ENCODE assay signal across 9 cellular contexts in genomic region chr15:39976291-39977274, GRCh38. TPM values are rescaled to one million over a fixed set of nuclear protein-coding genes. Genes with fewer than 3 reads are reported as not detected.
DNase-seq lines count a peak whose midpoint lies in the region; ATAC-seq and TF ChIP-seq lines count a peak whose summit lies in the region.
"Had no signal": no experiment of that assay in that cellular context is flagged by ENCODE, and none has a peak within 500 bp of the region (broad histone marks: within the 10 kb centered on the region; RNA-seq: fewer than 3 reads in every experiment).

No MANE protein-coding gene starts in this region.

- peaks cover 9% of the 10 kb centered on the region for H3K4me1 Mint-ChIP-seq in WTC11
- no peaks in the 10 kb centered on the region for H3K4me1 Mint-ChIP-seq in activated CD8-positive, alpha-beta T cell treated with anti-CD3 and anti-CD28 coated beads, Interleukin-2, amount 10 ng/mL, durations not matched to agents 7 days and 5 days (ENCODE audit: low read depth)

- H3K36me3 ChIP-seq in urinary bladder (ENCODE audit: insufficient read depth), result no peaks in the 10 kb centered on the region

- peak overlapping the region; percentile 49 for H3K4me3 ChIP-seq in urinary bladder (ENCODE audit: low read depth, low read length)

- H3K27ac Mint-ChIP-seq in WTC11, result peak overlapping the region; percentile 84
- no peak overlapping the region for H3K27ac Mint-ChIP-seq in activated CD8-positive, alpha-beta T cell treated with anti-CD3 and anti-CD28 coated beads, Interleukin-2, amount 10 ng/mL, durations not matched to agents 7 days and 5 days

- no peaks in the 10 kb centered on the region for H3K9me3 Mint-ChIP-seq in WTC11
- H3K9me3 Mint-ChIP-seq in activated CD8-positive, alpha-beta T cell treated with anti-CD3 and anti-CD28 coated beads, Interleukin-2, amount 10 ng/mL, durations not matched to agents 7 days and 5 days (ENCODE audit: insufficient read depth), result no peaks in the 10 kb centered on the region

- no peaks in the 10 kb centered on the region for H3K27me3 Mint-ChIP-seq in WTC11 (ENCODE audit: low read depth)
- H3K27me3 Mint-ChIP-seq in activated CD8-positive, alpha-beta T cell treated with anti-CD3 and anti-CD28 coated beads, Interleukin-2, amount 10 ng/mL, durations not matched to agents 7 days and 5 days (ENCODE audit: low read depth), result no peaks in the 10 kb centered on the region

- peak; percentile 62 for DNase-seq in activated CD8-positive, alpha-beta memory T cell treated with anti-CD3 and anti-CD28 coated beads for 24 hours
- DNase-seq in activated CD8-positive, alpha-beta memory T cell treated with anti-CD3 and anti-CD28 coated beads, Interleukin-2, amount 50 U/mL, for 48 hours, result no peak
- DNase-seq in WTC11 (ENCODE audit: low spot score) (peak; percentile 60), fibroblast of gingiva (ENCODE audit: low read depth) (peak; percentile 66), midbrain (lab: John Stamatoyannopoulos, UW) (peak; percentile 76), germinal center (ENCODE audit: low spot score) (no peak)
- DNase-seq in activated CD8-positive, alpha-beta T cell treated with anti-CD3 and anti-CD28 coated beads, Interleukin-2, amount 10 ng/mL, durations not matched to agents 7 days and 5 days, result no peak
- DNase-seq: DND-41 had no signal

- peak overlapping the region; percentile 57 for H3K4me3 Mint-ChIP-seq in WTC11
- no peak overlapping the region for H3K4me3 Mint-ChIP-seq in activated CD8-positive, alpha-beta T cell treated with anti-CD3 and anti-CD28 coated beads, Interleukin-2, amount 10 ng/mL, durations not matched to agents 7 days and 5 days

- POLR2A ChIA-PET in WTC11 (lab: Charles Lee), result interaction anchor here (0.6 to 0.9 kb wide), 2 partner anchors 33 to 39 kb away, joined by 3 read pairs; no protein-coding TSS in a partner anchor
- POLR2A ChIA-PET in activated CD8-positive, alpha-beta T cell treated with anti-CD3 and anti-CD28 coated beads, Interleukin-2, amount 10 ng/mL, durations not matched to agents 7 days and 5 days (lab: Charles Lee), result no interaction called here

- H3K27ac ChIP-seq in urinary bladder (ENCODE audit: low read depth), result peak overlapping the region; percentile 46

- H3K36me3 Mint-ChIP-seq in WTC11, result peaks cover 54% of the 10 kb centered on the region
- peaks cover 14% of the 10 kb centered on the region for H3K36me3 Mint-ChIP-seq in activated CD8-positive, alpha-beta T cell treated with anti-CD3 and anti-CD28 coated beads, Interleukin-2, amount 10 ng/mL, durations not matched to agents 7 days and 5 days (ENCODE audit: low read depth)

- peak; percentile 89 for ATAC-seq in WTC11
- ATAC-seq in activated CD8-positive, alpha-beta T cell treated with anti-CD3 and anti-CD28 coated beads, Interleukin-2, amount 10 ng/mL, durations not matched to agents 7 days and 5 days, result no peak

- TF ChIP-seq CTCF in WTC11 (IDR thresholded peaks at IDR 0.05), result no peak

- H3K4me1 ChIP-seq in urinary bladder (ENCODE audit: insufficient read depth), result no peaks in the 10 kb centered on the region

- CTCF ChIA-PET in WTC11 (lab: Charles Lee), result interaction anchor here (0.6 to 1.3 kb wide), 6 partner anchors 69 to 251 kb away, joined by 3 to 7 read pairs (median 3); no protein-coding TSS in a partner anchor
- CTCF ChIA-PET in activated CD8-positive, alpha-beta T cell treated with anti-CD3 and anti-CD28 coated beads, Interleukin-2, amount 10 ng/mL, durations not matched to agents 7 days and 5 days (lab: Charles Lee), result no interaction called here

- WGBS in urinary bladder, result 17% methylated on average over 69 of the region's 69 CpGs

TF ChIP-seq in WTC11, 78 proteins besides CTCF, POLR2A, EP300 and RAD21:
- TF ChIP-seq ARID4B (CRISPR knock-in tag; IDR thresholded peaks at IDR 0.05; ENCODE audit: borderline replicate concordance) (no peak), ETV6 (CRISPR knock-in tag; IDR thresholded peaks at IDR 0.05) (peak; percentile 60; the same call in 1 of the 2 replicates), TCF7 (CRISPR knock-in tag; IDR thresholded peaks at IDR 0.05; ENCODE audit: low read depth) (no peak), HMGXB4 (CRISPR knock-in tag; IDR thresholded peaks at IDR 0.05) (peak; percentile 50; the same call in 1 of the 2 replicates), SP1 (CRISPR knock-in tag; conservative IDR thresholded peaks at IDR 0.05) (no peak)

RNA-seq across cellular contexts. Expression of gene EIF2AK4, which starts 42.7 kb away (rescaled TPM):
- total RNA-seq in WTC11 (2021) (89.1 to 93.2 TPM (median 90.7 TPM) in 3 replicates), urinary bladder (49.3 TPM)
- 23.1 TPM for polyA plus RNA-seq in urinary bladder
- 10 to 100 TPM; 28.2 to 29.8 TPM for total RNA-seq in activated CD8-positive, alpha-beta T cell treated with anti-CD3 and anti-CD28 coated beads, Interleukin-2, amount 10 ng/mL, durations not matched to agents 7 days and 5 days

RNA-seq across cellular contexts. Expression of gene GPR176, which starts 56.5 kb away (rescaled TPM):
- 117 to 131 TPM (median 127 TPM) in 3 replicates for total RNA-seq in WTC11 (2021)
- total RNA-seq in urinary bladder, result 8.6 TPM
- polyA plus RNA-seq in urinary bladder, result 4.9 TPM
- total RNA-seq in activated CD8-positive, alpha-beta T cell treated with anti-CD3 and anti-CD28 coated beads, Interleukin-2, amount 10 ng/mL, durations not matched to agents 7 days and 5 days, result not detected

Comparison
In these comparisons a context has a peak if more than half of its experiments do, and no peak if none do; other contexts are left out.
1. DNase-seq: peak in activated CD8-positive, alpha-beta memory T cell treated with anti-CD3 and anti-CD28 coated beads for 24 hours (single experiment), WTC11 (single experiment), fibroblast of gingiva (single experiment) and midbrain (single experiment); none in activated CD8-positive, alpha-beta memory T cell treated with anti-CD3 and anti-CD28 coated beads, Interleukin-2, amount 50 U/mL, for 48 hours (single experiment), germinal center (single experiment) and activated CD8-positive, alpha-beta T cell treated with anti-CD3 and anti-CD28 coated beads, Interleukin-2, amount 10 ng/mL, durations not matched to agents 7 days and 5 days (single experiment).
2. RNA of gene GPR176, which starts 56.5 kb away (total RNA-seq): 117 to 131 TPM in WTC11; 8.6 TPM in urinary bladder (single experiment) and not detected in activated CD8-positive, alpha-beta T cell treated with anti-CD3 and anti-CD28 coated beads, Interleukin-2, amount 10 ng/mL, durations not matched to agents 7 days and 5 days; every median in the first group is over 10 times any median in the second.